In genomic region chr20:49567421-49568256, GRCh38 we compare ENCODE assay signal across 1 cellular context.
A peak's percentile ranks its signal among the peaks of the same experiment; 100 is the strongest.
TF ChIP-seq lines count a peak whose summit lies in the region.

Gene PTGIS (minus strand): TSS chr20:49568137. CDS start chr20:49568116, 21 bp downstream.

TF ChIP-seq in H1, 55 proteins besides CTCF, POLR2A, EP300 and RAD21 (continued from another document):
- no peak for TF ChIP-seq ATF2 (IDR thresholded peaks at IDR 0.05; ENCODE audit: low read length)
- TF ChIP-seq SP2 (IDR thresholded peaks at IDR 0.05; ENCODE audit: low read length): no peak
- no peak for TF ChIP-seq FOSL1 (IDR thresholded peaks at IDR 0.05; ENCODE audit: insufficient read depth, low read depth, low read length)
- no peak for TF ChIP-seq ZNF274 (IDR thresholded peaks at IDR 0.05; ENCODE audit: borderline replicate concordance, extremely low read depth, low read length)
- no peak for TF ChIP-seq ATF3 (IDR thresholded peaks at IDR 0.05; ENCODE audit: insufficient read depth, low read depth, low read length)
- TF ChIP-seq EZH2 (IDR thresholded peaks at IDR 0.05; ENCODE audit: low read depth, low read length, severe bottlenecking): no peak
- no peak for TF ChIP-seq CHD7 (IDR thresholded peaks at IDR 0.05; ENCODE audit: insufficient replicate concordance, low read length)
- no peak for TF ChIP-seq TCF12 (IDR thresholded peaks at IDR 0.05; ENCODE audit: low read depth, low read length)
- no peak for TF ChIP-seq RNF2 (IDR thresholded peaks at IDR 0.05; ENCODE audit: borderline replicate concordance, low read depth, low read length, missing control alignments, poor library complexity, severe bottlenecking)
- no peak for TF ChIP-seq TEAD4 (IDR thresholded peaks at IDR 0.05; ENCODE audit: low read depth, low read length)
- no peak for TF ChIP-seq KDM5A (IDR thresholded peaks at IDR 0.05; ENCODE audit: low read length)
- no peak for TF ChIP-seq CBX5 (IDR thresholded peaks at IDR 0.05; ENCODE audit: low read depth, low read length)
- no peak for TF ChIP-seq JUN (IDR thresholded peaks at IDR 0.05; ENCODE audit: low read depth, low read length)
- no peak for TF ChIP-seq NRF1 (IDR thresholded peaks at IDR 0.05; ENCODE audit: low read depth, low read length)
- peak; percentile 77 for TF ChIP-seq ASH2L (IDR thresholded peaks at IDR 0.05; ENCODE audit: low read length)
- peak; percentile 21; the same call in 1 of the 2 replicates for TF ChIP-seq RBBP5 (IDR thresholded peaks at IDR 0.05; ENCODE audit: borderline replicate concordance, low read depth, low read length)
- TF ChIP-seq CHD1 (IDR thresholded peaks at IDR 0.05; ENCODE audit: low read depth, low read length): no peak
- peak; percentile 65 for TF ChIP-seq MAX (IDR thresholded peaks at IDR 0.05)
- no peak for TF ChIP-seq POU5F1 (IDR thresholded peaks at IDR 0.05; ENCODE audit: low read depth, low read length)
- no peak for TF ChIP-seq NANOG (IDR thresholded peaks at IDR 0.05; ENCODE audit: insufficient read depth, low read depth, low read length, poor library complexity, severe bottlenecking)
- TF ChIP-seq RFX5 (IDR thresholded peaks at IDR 0.05; ENCODE audit: borderline replicate concordance, low read depth, low read length): no peak
- TF ChIP-seq SP4 (IDR thresholded peaks at IDR 0.05; ENCODE audit: low read length): no peak
- no peak for TF ChIP-seq CTBP2 (IDR thresholded peaks at IDR 0.05; ENCODE audit: borderline replicate concordance, insufficient read depth, insufficient read length, low read length)
- TF ChIP-seq CEBPB (IDR thresholded peaks at IDR 0.05; ENCODE audit: low read depth, low read length): no peak
- no peak for TF ChIP-seq SP1 (IDR thresholded peaks at IDR 0.05; ENCODE audit: low read depth, low read length)
- no peak for TF ChIP-seq RXRA (IDR thresholded peaks at IDR 0.05; ENCODE audit: insufficient read depth, low read depth, low read length)
- TF ChIP-seq E2F6 (IDR thresholded peaks at IDR 0.05): 0 out of 2 replicates have a peak, but pooled peaks have one; percentile 54
- TF ChIP-seq TAF7 (optimal IDR thresholded peaks at IDR 0.05; ENCODE audit: borderline replicate concordance, low read depth, low read length): peak; percentile 56
- no peak for TF ChIP-seq USF2 (IDR thresholded peaks at IDR 0.05; ENCODE audit: low read length)
- TF ChIP-seq CREB1 (IDR thresholded peaks at IDR 0.05): no peak
- no peak for TF ChIP-seq JUND (IDR thresholded peaks at IDR 0.05; ENCODE audit: low read length)
- TF ChIP-seq KDM4A (IDR thresholded peaks at IDR 0.05; ENCODE audit: low read depth, low read length, severe bottlenecking): peak; percentile 82
- TF ChIP-seq SIRT6 (IDR thresholded peaks at IDR 0.05; ENCODE audit: low read length): no peak
- TF ChIP-seq BACH1 (IDR thresholded peaks at IDR 0.05; ENCODE audit: low read length): no peak
- TF ChIP-seq GTF2F1 (IDR thresholded peaks at IDR 0.05; ENCODE audit: borderline replicate concordance, low read depth, low read length): no peak
- no peak for TF ChIP-seq SIN3A (conservative IDR thresholded peaks at IDR 0.05 in 1 of 2, IDR thresholded peaks at IDR 0.05 in 1 of 2; ENCODE audit: low read depth in 1 of 2, low read length in 2 of 2)
- no peak; the same call in 1 of the 2 replicates for TF ChIP-seq POLR2AphosphoS5 (IDR thresholded peaks at IDR 0.05; ENCODE audit: low read depth, low read length)
- peak; percentile 23; the same call in 1 of the 2 replicates for TF ChIP-seq TBP (IDR thresholded peaks at IDR 0.05; ENCODE audit: low read depth, low read length)
- TF ChIP-seq BRCA1 (IDR thresholded peaks at IDR 0.05; ENCODE audit: low read depth, low read length): no peak
- no peak for TF ChIP-seq HDAC6 (IDR thresholded peaks at IDR 0.05; ENCODE audit: low read depth, low read length)
- TF ChIP-seq SUZ12 (IDR thresholded peaks at IDR 0.05; ENCODE audit: low read length): no peak
- peak; percentile 99 for TF ChIP-seq KDM1A (IDR thresholded peaks at IDR 0.05; ENCODE audit: borderline replicate concordance, low read length)
- TF ChIP-seq PHF8 (conservative IDR thresholded peaks at IDR 0.05; ENCODE audit: low read depth, low read length): peak; percentile 54
- peak in 1 of 2 experiments; percentile 96; a peak in 2 of 4 replicates for TF ChIP-seq HDAC2 (IDR thresholded peaks at IDR 0.05; ENCODE audit: borderline replicate concordance in 1 of 2, low read depth in 2 of 2, low read length in 2 of 2)
- no peak for TF ChIP-seq BCL11A (IDR thresholded peaks at IDR 0.05; ENCODE audit: low read depth in 2 of 2, low read length in 2 of 2)
- no peak for TF ChIP-seq CHD2 (IDR thresholded peaks at IDR 0.05; ENCODE audit: low read length)
- no peak for TF ChIP-seq YY1 (IDR thresholded peaks at IDR 0.05; ENCODE audit: low read depth, low read length)
- no peak for TF ChIP-seq CBX8 (IDR thresholded peaks at IDR 0.05; ENCODE audit: borderline replicate concordance, low read depth, low read length)
- no peak for TF ChIP-seq MAFK (IDR thresholded peaks at IDR 0.05; ENCODE audit: low read depth, low read length)
